In the genomic region with DNA sequence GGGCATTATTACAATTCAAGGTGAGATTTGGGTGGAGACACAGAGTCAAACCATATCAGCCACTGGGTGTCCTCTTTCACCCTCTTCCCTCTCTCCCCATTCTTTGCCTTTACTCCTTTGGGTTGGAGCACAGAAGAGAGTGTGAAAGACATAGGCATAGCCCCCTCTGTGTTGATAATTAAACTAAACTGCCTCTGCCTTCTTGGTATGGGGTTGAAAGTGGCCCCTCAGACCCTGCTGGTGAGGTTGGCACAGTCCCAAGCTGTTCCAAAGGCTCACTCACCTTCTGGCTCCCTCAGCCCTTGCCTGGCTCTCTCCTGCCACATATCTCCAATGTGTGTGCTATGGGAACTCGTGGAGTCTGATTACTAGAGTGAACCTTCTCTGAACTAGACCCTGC, we compare ENCODE assay signal across 25 cellular contexts.
DNase-seq lines count a peak whose midpoint lies in the region; ATAC-seq, FAIRE-seq and TF ChIP-seq lines count a peak whose summit lies in the region.
"Had no signal": no experiment of that assay in that cellular context is flagged by ENCODE, and none has a peak within 500 bp of the region (broad histone marks: within the 10 kb centered on the region; RNA-seq: fewer than 3 reads in every experiment).

No MANE protein-coding gene starts in this region.

- no peak overlapping the region for H3K56ac ChIP-seq in H1 (replicated peaks; ENCODE audit: insufficient read length, low read depth, low read length)

- no peaks in the 10 kb centered on the region for H3K23me2 ChIP-seq in H1 (ENCODE audit: low read depth, low read length)

- H4K5ac ChIP-seq in H1 (ENCODE audit: insufficient read length, low read depth, low read length): no peak overlapping the region

- no peaks in the 10 kb centered on the region for H3K79me1 ChIP-seq in H1 (ENCODE audit: low read depth, low read length)

- CTCF ChIA-PET in Caco-2 (lab: Charles Lee): no interaction called here
- CTCF ChIA-PET in H1 (lab: Charles Lee; ENCODE audit: partially characterized antibody): no interaction called here

- POLR2A ChIA-PET in Caco-2 (lab: Charles Lee): no interaction called here
- POLR2A ChIA-PET in H1 (lab: Charles Lee; ENCODE audit: partially characterized antibody): no interaction called here

- no peak overlapping the region for H2BK15ac ChIP-seq in H1 (ENCODE audit: low read length)

- H3K79me2 ChIP-seq in H1 (ENCODE audit: control insufficient read depth in 1 of 2, insufficient read depth in 2 of 2, low read length in 2 of 2) (no peaks in the 10 kb centered on the region), hepatocyte (no peaks in the 10 kb centered on the region)

- H2AK5ac ChIP-seq in H1 (ENCODE audit: low read depth, low read length): no peak overlapping the region

- no peak for TF ChIP-seq CTCF in Caco-2 (IDR thresholded peaks at IDR 0.05; ENCODE audit: insufficient read depth in 1 of 2, low read depth in 1 of 2, low read length in 1 of 2, severe bottlenecking in 1 of 2, unreplicated experiment in 1 of 2)
- TF ChIP-seq CTCF in H1 (IDR thresholded peaks at IDR 0.05; ENCODE audit: control extremely low read depth in 1 of 3, insufficient read depth in 1 of 3, low read depth in 1 of 3, low read length in 3 of 3): no peak
- TF ChIP-seq CTCF in hepatocyte (IDR thresholded peaks at IDR 0.05; ENCODE audit: poor library complexity): no peak

- 0 out of 2 replicates have a peak overlapping the region, but pooled peaks have one; percentile 13 for H2BK20ac ChIP-seq in H1 (ENCODE audit: low read length)

- no peaks in the 10 kb centered on the region; the same call in 1 of the 2 replicates for H3K36me3 ChIP-seq in Caco-2 (ENCODE audit: control insufficient read depth, insufficient read depth, low read length)
- no peaks in the 10 kb centered on the region for H3K36me3 ChIP-seq in H1 (ENCODE audit: control insufficient read depth in 2 of 4, insufficient read depth in 4 of 4, low read length in 3 of 4)
- H3K36me3 ChIP-seq in hepatocyte (replicated peaks; ENCODE audit: insufficient read depth, low read depth): no peaks in the 10 kb centered on the region
- H3K36me3 ChIP-seq: BE2C, BLaER1 had no signal

- intact Hi-C loops in Caco-2 (cut with micrococcal nuclease; ENCODE audit: unreplicated experiment): no loop called here

- no peak overlapping the region for H3K23ac ChIP-seq in H1 (ENCODE audit: insufficient read length)

- peaks cover 18% of the 10 kb centered on the region for H3K4me1 Mint-ChIP-seq in Caco-2 (ENCODE audit: low read depth, unreplicated experiment)
- H3K4me1 Mint-ChIP-seq in stimulated activated effector memory CD8-positive, alpha-beta T cell treated with anti-CD3 and anti-CD28 coated beads, Interleukin-12 subunit alpha, Interleukin-12 subunit beta, amount 100 ng/mL, for 72 hours: no peaks in the 10 kb centered on the region
- H3K4me1 Mint-ChIP-seq: CD14-positive monocyte; CD4-positive, alpha-beta memory T cell; CD4-positive, CD25-positive, alpha-beta regulatory T cell; CD8-positive, alpha-beta memory T cell had no signal

- no peaks in the 10 kb centered on the region for H3K27me3 Mint-ChIP-seq in Caco-2 (ENCODE audit: insufficient read depth, unreplicated experiment)
- H3K27me3 Mint-ChIP-seq: CD4-positive, CD25-positive, alpha-beta regulatory T cell had no signal

- H2AFZ ChIP-seq in H1 (ENCODE audit: low read length): no peak overlapping the region
- no peak overlapping the region for H2AFZ ChIP-seq in hepatocyte

- TF ChIP-seq POLR2A in H1 (IDR thresholded peaks at IDR 0.05; ENCODE audit: control extremely low read depth in 1 of 2, low read depth in 2 of 2, low read length in 2 of 2): no peak

- H3K9ac ChIP-seq in H1 (replicated peaks in 1 of 4; ENCODE audit: extremely low read depth in 1 of 4, low read depth in 3 of 4, low read length in 3 of 4): no peak overlapping the region
- H3K9ac ChIP-seq: BLaER1 had no signal

- H3K4me1 ChIP-seq in Caco-2 (peaks cover 19% of the 10 kb centered on the region), H1 (replicated peaks in 1 of 4; ENCODE audit: control insufficient read depth in 3 of 4, insufficient read depth in 4 of 4, low read length in 3 of 4) (no peaks in the 10 kb centered on the region), hepatocyte (ENCODE audit: insufficient read depth) (no peaks in the 10 kb centered on the region)
- H3K4me1 ChIP-seq: A549, BE2C, BLaER1 had no signal

- no peak overlapping the region for H3K14ac ChIP-seq in H1 (ENCODE audit: insufficient read length)

- H3K9me3 ChIP-seq in Caco-2: no peaks in the 10 kb centered on the region
- no peaks in the 10 kb centered on the region for H3K9me3 ChIP-seq in H1 (ENCODE audit: insufficient read depth in 2 of 2, low read depth in 1 of 2, low read length in 1 of 2)
- H3K9me3 ChIP-seq in hepatocyte (ENCODE audit: low read depth): no peaks in the 10 kb centered on the region
- H3K9me3 ChIP-seq: A549, BE2C, BLaER1 had no signal

- H3K9me3 Mint-ChIP-seq in Caco-2 (ENCODE audit: unreplicated experiment): no peaks in the 10 kb centered on the region
- peaks cover 2% of the 10 kb centered on the region for H3K9me3 Mint-ChIP-seq in stimulated activated effector memory CD8-positive, alpha-beta T cell treated with anti-CD3 and anti-CD28 coated beads, Interleukin-12 subunit alpha, Interleukin-12 subunit beta, amount 100 ng/mL, for 72 hours

- no peak for FAIRE-seq in H1 (lab: Jason Lieb, UNC)
- FAIRE-seq: A549, D721Med, G401.6, GM12891, GM19239 had no signal

- H3K18ac ChIP-seq in H1 (ENCODE audit: extremely low read depth, low read length): no peak overlapping the region

- H4K20me1 ChIP-seq in H1 (replicated peaks in 1 of 2; ENCODE audit: control insufficient read depth in 1 of 2, insufficient read depth in 2 of 2, low read length in 2 of 2) (no peaks in the 10 kb centered on the region), hepatocyte (ENCODE audit: insufficient read depth, poor library complexity, severe bottlenecking) (no peaks in the 10 kb centered on the region)
- H4K20me1 ChIP-seq: BLaER1 had no signal

- TF ChIP-seq RAD21 in H1 (IDR thresholded peaks at IDR 0.05 in 1 of 2, conservative IDR thresholded peaks at IDR 0.05 in 1 of 2; ENCODE audit: low read depth in 2 of 2, low read length in 2 of 2): no peak

- no peak for TF ChIP-seq EP300 in H1 (IDR thresholded peaks at IDR 0.05; ENCODE audit: borderline replicate concordance in 1 of 2, low read depth in 2 of 2, low read length in 2 of 2)

- H3K4me2 ChIP-seq in H1 (ENCODE audit: insufficient read depth in 1 of 2, low read depth in 2 of 2, low read length in 2 of 2): no peak overlapping the region
- no peak overlapping the region for H3K4me2 ChIP-seq in hepatocyte
- H3K4me2 ChIP-seq: A549, BLaER1 had no signal

- no peak overlapping the region for H2BK5ac ChIP-seq in H1 (ENCODE audit: low read depth, low read length)

- BruUV-seq in Caco-2 (replicated peaks; lab: Mats Ljungman, UMichigan): no TSS peak

- no peak overlapping the region for H3K27ac ChIP-seq in H1 (ENCODE audit: low read depth, low read length)
- peak overlapping the region; percentile 67 for H3K27ac ChIP-seq in hepatocyte
- H3K27ac ChIP-seq: 22Rv1, A549, BLaER1 had no signal

- H3K4me3 Mint-ChIP-seq in Caco-2 (ENCODE audit: unreplicated experiment): no peak overlapping the region
- no peak overlapping the region for H3K4me3 Mint-ChIP-seq in stimulated activated effector memory CD8-positive, alpha-beta T cell treated with anti-CD3 and anti-CD28 coated beads, Interleukin-12 subunit alpha, Interleukin-12 subunit beta, amount 100 ng/mL, for 72 hours
- H3K4me3 Mint-ChIP-seq: CD14-positive monocyte; CD4-positive, alpha-beta memory T cell; CD4-positive, CD25-positive, alpha-beta regulatory T cell; CD8-positive, alpha-beta memory T cell had no signal

- no peak for DNase-seq in Caco-2
- no peak for DNase-seq in H1 (ENCODE audit: low read depth in 1 of 2, low spot score in 2 of 2)
- DNase-seq in hepatocyte (ENCODE audit: low spot score): no peak
- no peak for DNase-seq in stimulated activated effector memory CD8-positive, alpha-beta T cell treated with anti-CD3 and anti-CD28 coated beads, Interleukin-12 subunit alpha, Interleukin-12 subunit beta, amount 100 ng/mL, for 72 hours (ENCODE audit: low spot score in 2 of 2)
- no peak for DNase-seq in AG08396 (ENCODE audit: low spot score)
- no peak for DNase-seq in H4 (ENCODE audit: low spot score)
- DNase-seq in effector CD8-positive, alpha-beta T cell (lab: John Stamatoyannopoulos, UW): no peak
- DNase-seq: BE2C; C1 segment of cervical spinal cord; Calu3; CD4-positive, CD25-positive, alpha-beta regulatory T cell; CD8-positive, alpha-beta memory T cell; COR-L47; DMS79 treated with DMSO at 0.1 percent for 48 hours; GF-D8 had no signal

- no peak overlapping the region for H4K8ac ChIP-seq in H1 (ENCODE audit: extremely low read depth, insufficient read depth, low read length)

- no peak overlapping the region for H3K4me3 ChIP-seq in Caco-2 (ENCODE audit: low read depth, low read length)
- H3K4me3 ChIP-seq in H1 (ENCODE audit: extremely low read depth in 1 of 4, insufficient read depth in 2 of 4, low read depth in 3 of 4, low read length in 4 of 4): no peak overlapping the region
- no peak overlapping the region for H3K4me3 ChIP-seq in hepatocyte
- H3K4me3 ChIP-seq: A549, BLaER1 had no signal

- peak overlapping the region; percentile 77 for H3K27ac Mint-ChIP-seq in Caco-2 (ENCODE audit: unreplicated experiment)
- no peak overlapping the region for H3K27ac Mint-ChIP-seq in stimulated activated effector memory CD8-positive, alpha-beta T cell treated with anti-CD3 and anti-CD28 coated beads, Interleukin-12 subunit alpha, Interleukin-12 subunit beta, amount 100 ng/mL, for 72 hours
- H3K27ac Mint-ChIP-seq: CD14-positive monocyte; CD4-positive, alpha-beta memory T cell; CD4-positive, CD25-positive, alpha-beta regulatory T cell; CD8-positive, alpha-beta memory T cell had no signal

- H3K36me3 Mint-ChIP-seq in Caco-2 (ENCODE audit: insufficient read depth, unreplicated experiment): no peaks in the 10 kb centered on the region
- H3K36me3 Mint-ChIP-seq in stimulated activated effector memory CD8-positive, alpha-beta T cell treated with anti-CD3 and anti-CD28 coated beads, Interleukin-12 subunit alpha, Interleukin-12 subunit beta, amount 100 ng/mL, for 72 hours: no peaks in the 10 kb centered on the region
- H3K36me3 Mint-ChIP-seq: CD14-positive monocyte; CD4-positive, alpha-beta memory T cell had no signal

- no peak overlapping the region for H3K4ac ChIP-seq in H1 (replicated peaks; ENCODE audit: insufficient read length, low read depth, low read length)

- WGBS in H1 (ENCODE audit: extremely low coverage in 1 of 2, insufficient coverage in 1 of 2, insufficient read length in 1 of 2, insufficient replicate concordance in 2 of 2, low coverage in 1 of 2, low lambda C conversion rate in 2 of 2, missing lambda C conversion rate in 1 of 2), 2 experiments: 100% methylated on average over 1 of the region's 1 CpG; no CpG with 5 or more reads in 1 of the 2 experiments
- 93% methylated on average over 1 of the region's 1 CpG for WGBS in hepatocyte (ENCODE audit: low lambda C conversion rate, missing lambda C conversion rate)

- H2BK120ac ChIP-seq in H1 (replicated peaks; ENCODE audit: low read depth, low read length): no peak overlapping the region

- no peak overlapping the region for H4K91ac ChIP-seq in H1 (replicated peaks; ENCODE audit: insufficient read length, low read length)

- no peak overlapping the region for H2BK12ac ChIP-seq in H1 (ENCODE audit: low read depth, low read length)

- ATAC-seq in stimulated activated effector memory CD8-positive, alpha-beta T cell treated with anti-CD3 and anti-CD28 coated beads, Interleukin-12 subunit alpha, Interleukin-12 subunit beta, amount 100 ng/mL, for 72 hours: peak; percentile 39
- ATAC-seq in GM21381 (IDR thresholded peaks at IDR 0.05; ENCODE audit: unreplicated experiment): no peak
- ATAC-seq: A549 had no signal

- no peaks in the 10 kb centered on the region for H3K9me2 ChIP-seq in hepatocyte (replicated peaks; ENCODE audit: insufficient read depth)

- H3K27me3 ChIP-seq in Caco-2 (replicated peaks; ENCODE audit: control insufficient read depth, insufficient read depth, low read length) (no peaks in the 10 kb centered on the region), H1 (replicated peaks in 1 of 4; ENCODE audit: control insufficient read depth in 3 of 4, extremely low read depth in 1 of 4, insufficient read depth in 3 of 4, low read length in 3 of 4) (no peaks in the 10 kb centered on the region), hepatocyte (no peaks in the 10 kb centered on the region)
- H3K27me3 ChIP-seq: BE2C, BLaER1 had no signal
